1 cellular context compared by ENCODE assay signal in genomic region chr17:50944054-50944901, GRCh38.
TF ChIP-seq lines count a peak whose summit lies in the region.

No MANE protein-coding gene starts in this region.

TF ChIP-seq in WTC11, 78 proteins besides CTCF, POLR2A, EP300 and RAD21 (continued from another document):
- TF ChIP-seq SOX15 (CRISPR knock-in tag; IDR thresholded peaks at IDR 0.05): no peak
- TF ChIP-seq MYBL2 (CRISPR knock-in tag; IDR thresholded peaks at IDR 0.05): peak; percentile 72; the same call in 1 of the 2 replicates
- peak; percentile 20; the same call in 1 of the 2 replicates for TF ChIP-seq PREB (CRISPR knock-in tag; IDR thresholded peaks at IDR 0.05; ENCODE audit: borderline replicate concordance)
- no peak; the same call in 1 of the 2 replicates for TF ChIP-seq ZBTB43 (CRISPR knock-in tag; IDR thresholded peaks at IDR 0.05)
- no peak for TF ChIP-seq ZNF671 (CRISPR knock-in tag; IDR thresholded peaks at IDR 0.05)
- peak; percentile 40; the same call in 1 of the 2 replicates for TF ChIP-seq FOXK1 (CRISPR knock-in tag; IDR thresholded peaks at IDR 0.05)
- no peak for TF ChIP-seq SMAD3 (CRISPR knock-in tag; IDR thresholded peaks at IDR 0.05; ENCODE audit: borderline replicate concordance)
- TF ChIP-seq IRF1 (CRISPR knock-in tag; IDR thresholded peaks at IDR 0.05): 0 out of 2 replicates have a peak, but pooled peaks have one; percentile 29
- 0 out of 2 replicates have a peak, but pooled peaks have one; percentile 9 for TF ChIP-seq ESRRA (CRISPR knock-in tag; IDR thresholded peaks at IDR 0.05; ENCODE audit: borderline replicate concordance)
- no peak for TF ChIP-seq ZBTB21 (CRISPR knock-in tag; IDR thresholded peaks at IDR 0.05; ENCODE audit: borderline replicate concordance)
